ENCODE assay signal across 19 cellular contexts in the genomic region with DNA sequence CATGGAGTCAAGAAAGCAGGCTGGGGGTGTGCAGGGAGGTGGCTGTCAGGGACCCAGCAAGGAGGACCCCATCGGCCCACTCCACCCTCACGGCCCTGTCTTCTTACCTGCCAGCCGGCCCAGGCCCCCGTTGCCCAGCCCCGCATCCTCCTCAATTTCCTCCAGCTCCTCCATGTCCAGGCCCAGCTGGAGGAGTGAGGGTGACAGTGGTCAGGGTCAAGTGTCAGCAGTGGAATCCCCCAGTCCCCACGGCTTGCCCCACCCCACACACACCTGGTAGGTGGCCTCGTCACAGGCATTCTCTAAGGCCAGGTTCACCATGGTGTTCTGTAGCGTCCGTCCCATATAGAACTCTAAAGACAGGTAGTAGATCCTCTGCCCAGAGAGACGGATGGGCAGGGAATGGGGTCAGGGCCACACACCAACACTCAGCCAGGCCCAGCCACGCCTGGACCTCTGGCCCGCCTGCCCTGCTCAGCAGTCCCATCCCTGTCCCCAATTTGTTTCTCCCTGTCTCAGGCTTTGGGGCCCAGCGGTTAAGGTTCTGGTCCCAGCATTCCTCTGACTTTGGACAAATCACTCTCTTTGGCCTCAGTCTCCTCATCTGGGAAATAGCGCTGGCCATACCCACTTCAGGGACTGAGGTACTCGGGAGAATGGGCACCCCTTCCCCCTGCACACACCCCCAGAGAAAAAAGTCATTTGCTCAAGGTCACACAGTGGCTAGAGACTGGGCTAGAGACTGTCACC. TPM values are rescaled to one million over a fixed set of nuclear protein-coding genes. Genes with fewer than 3 reads are reported as not detected.
DNase-seq lines count a peak whose midpoint lies in the region; ATAC-seq and TF ChIP-seq lines count a peak whose summit lies in the region.
"Had no signal": no experiment of that assay in that cellular context is flagged by ENCODE, and none has a peak within 500 bp of the region (broad histone marks: within the 10 kb centered on the region; RNA-seq: fewer than 3 reads in every experiment).

No MANE protein-coding gene starts in this region.

- no peaks in the 10 kb centered on the region for H3K27me3 Mint-ChIP-seq in natural killer cell (ENCODE audit: low read depth in 2 of 2)
- H3K27me3 Mint-ChIP-seq in natural killer cell treated with Interleukin-12 subunit alpha and Interleukin-12 subunit beta and Interleukin-15 and Interleukin-18, amount 100 ng/mL, for 72 hours: no peaks in the 10 kb centered on the region
- H3K27me3 Mint-ChIP-seq: progenitor cell of endocrine pancreas had no signal

- no peak overlapping the region for H2BK5ac ChIP-seq in mesendoderm (ENCODE audit: low read length)

- H3K4ac ChIP-seq in mesendoderm (ENCODE audit: low read depth, low read length): no peak overlapping the region

- H3K4me2 ChIP-seq in osteoblast (ENCODE audit: insufficient read depth, low read length) (no peak overlapping the region), mesendoderm (ENCODE audit: low read length) (no peak overlapping the region)

- H2AFZ ChIP-seq in osteoblast (ENCODE audit: low read length): no peak overlapping the region

- H3K27ac Mint-ChIP-seq in natural killer cell: peak overlapping the region; percentile 18 to 95
- H3K27ac Mint-ChIP-seq in natural killer cell treated with Interleukin-12 subunit alpha and Interleukin-12 subunit beta and Interleukin-15 and Interleukin-18, amount 100 ng/mL, for 72 hours: peak overlapping the region in 1 of 2 donors; percentile 14
- H3K27ac Mint-ChIP-seq: activated T-helper 2 cell treated with anti-CD3 and anti-CD28 coated beads, Interferon-gamma antibody, Interleukin-2, Interleukin-4, amounts not matched to agents 10 μg/mL and 5 μg/mL and 100 μg/mL, durations not matched to agents 14 hours and 24 hours and 36 hours; progenitor cell of endocrine pancreas had no signal

- no peaks in the 10 kb centered on the region for H3K36me3 Mint-ChIP-seq in natural killer cell
- H3K36me3 Mint-ChIP-seq in natural killer cell treated with Interleukin-12 subunit alpha and Interleukin-12 subunit beta and Interleukin-15 and Interleukin-18, amount 100 ng/mL, for 72 hours: peaks cover 6% of the 10 kb centered on the region

- TF ChIP-seq CTCF in natural killer cell (IDR thresholded peaks at IDR 0.05) (no peak), heart left ventricle (IDR thresholded peaks at IDR 0.05) (no peak), osteoblast (IDR thresholded peaks at IDR 0.05; ENCODE audit: extremely low read depth, low read depth, low read length) (no peak), foreskin fibroblast (IDR thresholded peaks at IDR 0.05; ENCODE audit: low read depth, low read length) (no peak)

- no peak overlapping the region for H2AK5ac ChIP-seq in mesendoderm (ENCODE audit: low read length)

- H2BK120ac ChIP-seq in mesendoderm (ENCODE audit: low read depth, low read length): no peak overlapping the region

- H3K9me3 ChIP-seq in heart left ventricle (no peaks in the 10 kb centered on the region), osteoblast (ENCODE audit: low read depth, low read length) (no peaks in the 10 kb centered on the region)
- H3K9me3 ChIP-seq: upper lobe of left lung had no signal

- no peak overlapping the region for H4K5ac ChIP-seq in mesendoderm (ENCODE audit: low read length)

- H3K18ac ChIP-seq in mesendoderm (ENCODE audit: low read length): no peak overlapping the region

- no peak overlapping the region for H3K23ac ChIP-seq in mesendoderm (ENCODE audit: low read length)

- peak overlapping the region in 9 of 12 donors; percentile 71 to 89 (median 79) for H3K27ac ChIP-seq in heart left ventricle
- no peak overlapping the region for H3K27ac ChIP-seq in osteoblast (ENCODE audit: low read depth, low read length)
- H3K27ac ChIP-seq in mesendoderm (ENCODE audit: low read depth, low read length): no peak overlapping the region
- H3K27ac ChIP-seq: brain microvascular endothelial cell had no signal

- peaks cover 40 to 53% of the 10 kb centered on the region in 2 donors for H3K4me1 Mint-ChIP-seq in natural killer cell
- H3K4me1 Mint-ChIP-seq in natural killer cell treated with Interleukin-12 subunit alpha and Interleukin-12 subunit beta and Interleukin-15 and Interleukin-18, amount 100 ng/mL, for 72 hours (ENCODE audit: low read depth in 2 of 2): peaks cover 39 to 42% of the 10 kb centered on the region in 2 donors

- H4K20me1 ChIP-seq in osteoblast (ENCODE audit: insufficient read depth, low read length): peaks cover 10% of the 10 kb centered on the region

- H3K79me2 ChIP-seq in osteoblast (ENCODE audit: insufficient read depth, low read length) (no peaks in the 10 kb centered on the region), mesendoderm (ENCODE audit: control insufficient read depth, insufficient read depth, low read length) (no peaks in the 10 kb centered on the region)

- intact Hi-C loops in natural killer cell (cut with micrococcal nuclease): no loop called here
- intact Hi-C loops in heart left ventricle (cut with DNase I): no loop called here

- H2BK15ac ChIP-seq in mesendoderm (replicated peaks; ENCODE audit: low read depth): no peak overlapping the region

- 87 to 91% (median 90%) methylated on average over 11 to 15 of the region's 15 CpGs for WGBS in heart left ventricle, 4 donors
- WGBS in mesendoderm (ENCODE audit: extremely low coverage, insufficient coverage, low lambda C conversion rate): no CpG with 5 or more reads among the region's 15 CpGs

- H4K8ac ChIP-seq in mesendoderm (ENCODE audit: low read depth, low read length): no peak overlapping the region

- H3K4me3 ChIP-seq in heart left ventricle (peak overlapping the region in 9 of 12 donors; percentile 36 to 61 (median 49)), osteoblast (ENCODE audit: insufficient read depth, low read length) (no peak overlapping the region), mesendoderm (ENCODE audit: low read length) (no peak overlapping the region), foreskin fibroblast (ENCODE audit: low read depth in 1 of 2, low read length in 2 of 2) (no peak overlapping the region)
- H3K4me3 ChIP-seq: upper lobe of left lung had no signal

- H3K79me1 ChIP-seq in mesendoderm (ENCODE audit: low read length): no peaks in the 10 kb centered on the region

- DNase-seq in natural killer cell (no peak), heart left ventricle (peak in 1 of 5 donors; percentile 13), osteoblast (ENCODE audit: insufficient read length, low spot score, missing footprints) (peak; percentile 73), mesendoderm (no peak), foreskin fibroblast (no peak)
- DNase-seq in natural killer cell treated with Interleukin-12 subunit alpha and Interleukin-12 subunit beta and Interleukin-15 and Interleukin-18, amount 100 ng/mL, for 72 hours (ENCODE audit: low spot score): no peak
- DNase-seq in stimulated activated CD4-positive, alpha-beta T cell treated with anti-CD3 and anti-CD28 coated beads, Interleukin-2, amount 100 ng/mL, for 48 hours: no peak
- DNase-seq: activated CD8-positive, alpha-beta T cell treated with anti-CD3 and anti-CD28 coated beads, Interleukin-2, amount 10 ng/mL, durations not matched to agents 7 days and 5 days; brain microvascular endothelial cell; effector memory CD4-positive, alpha-beta T cell; NCI-H1436; OCI-M1; stimulated activated CD8-positive, alpha-beta memory T cell treated with anti-CD3 and anti-CD28 coated beads, Interleukin-4, amount 100 ng/mL, for 48 hours had no signal

- peaks cover 0 to 20% (median 14%) of the 10 kb centered on the region in 9 donors for H3K36me3 ChIP-seq in heart left ventricle
- H3K36me3 ChIP-seq in osteoblast (ENCODE audit: insufficient read depth, low read length): peaks cover 13% of the 10 kb centered on the region
- peaks cover 5% of the 10 kb centered on the region for H3K36me3 ChIP-seq in mesendoderm (ENCODE audit: control insufficient read depth, insufficient read depth, low read length)

- no peak overlapping the region for H3K56ac ChIP-seq in mesendoderm (ENCODE audit: low read length)

- H3K27me3 ChIP-seq in heart left ventricle (no peaks in the 10 kb centered on the region), osteoblast (ENCODE audit: insufficient read depth, low read length) (no peaks in the 10 kb centered on the region), mesendoderm (ENCODE audit: insufficient read depth, low read length, poor library complexity) (no peaks in the 10 kb centered on the region)
- H3K27me3 ChIP-seq: brain microvascular endothelial cell, upper lobe of left lung had no signal

- ATAC-seq in natural killer cell (no peak), heart left ventricle (no peak), HG02678 (IDR thresholded peaks at IDR 0.05; ENCODE audit: unreplicated experiment) (no peak)
- no peak for ATAC-seq in natural killer cell treated with Interleukin-12 subunit alpha and Interleukin-12 subunit beta and Interleukin-15 and Interleukin-18, amount 100 ng/mL, for 72 hours
- ATAC-seq: activated CD8-positive, alpha-beta T cell treated with anti-CD3 and anti-CD28 coated beads, Interleukin-2, amount 10 ng/mL, durations not matched to agents 7 days and 5 days had no signal

- no peaks in the 10 kb centered on the region for H3K9me3 Mint-ChIP-seq in natural killer cell
- H3K9me3 Mint-ChIP-seq in natural killer cell treated with Interleukin-12 subunit alpha and Interleukin-12 subunit beta and Interleukin-15 and Interleukin-18, amount 100 ng/mL, for 72 hours: no peaks in the 10 kb centered on the region
- H3K9me3 Mint-ChIP-seq: activated T-helper 2 cell treated with anti-CD3 and anti-CD28 coated beads, Interferon-gamma antibody, Interleukin-2, Interleukin-4, amounts not matched to agents 10 μg/mL and 5 μg/mL and 100 μg/mL, durations not matched to agents 14 hours and 24 hours and 36 hours had no signal

- no peak for TF ChIP-seq POLR2A in heart left ventricle (IDR thresholded peaks at IDR 0.05)

- no peak overlapping the region for H3K4me3 Mint-ChIP-seq in natural killer cell
- no peak overlapping the region for H3K4me3 Mint-ChIP-seq in natural killer cell treated with Interleukin-12 subunit alpha and Interleukin-12 subunit beta and Interleukin-15 and Interleukin-18, amount 100 ng/mL, for 72 hours
- H3K4me3 Mint-ChIP-seq: activated CD8-positive, alpha-beta T cell treated with anti-CD3 and anti-CD28 coated beads, Interleukin-2, amount 10 ng/mL, durations not matched to agents 7 days and 5 days had no signal

- no peak overlapping the region for H3K9ac ChIP-seq in mesendoderm (ENCODE audit: low read length)

- H3K4me1 ChIP-seq in heart left ventricle (peaks cover 8 to 51% (median 39%) of the 10 kb centered on the region in 12 donors), osteoblast (ENCODE audit: insufficient read depth, low read length) (peaks cover 16% of the 10 kb centered on the region), mesendoderm (ENCODE audit: control insufficient read depth, low read depth, low read length) (peaks cover 4% of the 10 kb centered on the region)

RNA-seq across cellular contexts. Expression of a gene that starts 1.3 kb away (rescaled TPM):
- total RNA-seq in natural killer cell (1 to 10 TPM; 4.1 to 8.4 (median 6.1) TPM), heart left ventricle (100 to 1,000 TPM in 4 of 9 donors, 10 to 100 TPM in 5; 51.6 to 167 (median 89.9) TPM), osteoblast (0.29 and 0.36 TPM in 2 replicates)
- 1 to 10 TPM; 4.7 to 5.6 TPM for total RNA-seq in natural killer cell treated with Interleukin-12 subunit alpha and Interleukin-12 subunit beta and Interleukin-15 and Interleukin-18, amount 100 ng/mL, for 72 hours
- polyA plus RNA-seq in heart left ventricle: 10 to 100 TPM; 10.3 to 71.8 TPM
- polyA plus RNA-seq in mesendoderm (2013, experiment 1 of 2): 0.62 TPM
- 0.69 TPM for polyA plus RNA-seq in mesendoderm (2013, experiment 2 of 2)
- total RNA-seq: LHCN-M2 had no signal

RNA-seq across cellular contexts. Expression of a gene that starts 14.6 kb away (rescaled TPM):
- total RNA-seq in natural killer cell (100 to 1,000 TPM; 371 to 417 (median 394) TPM), heart left ventricle (10 to 100 TPM; 22.2 to 34.0 (median 28.1) TPM), osteoblast (0.29 TPM in 1 of 2 replicates, not detected in the other)
- 10 to 100 TPM; 13.6 to 27.7 TPM for total RNA-seq in natural killer cell treated with Interleukin-12 subunit alpha and Interleukin-12 subunit beta and Interleukin-15 and Interleukin-18, amount 100 ng/mL, for 72 hours
- polyA plus RNA-seq in heart left ventricle: 10 to 100 TPM; 16.2 to 78.9 TPM
- polyA plus RNA-seq in mesendoderm (2013, experiment 1 of 2): 1.0 TPM
- polyA plus RNA-seq in mesendoderm (2013, experiment 2 of 2): 1.3 TPM
- total RNA-seq: NCI-H460 had no signal

RNA-seq across cellular contexts. Expression of a gene that starts 19.8 kb away (rescaled TPM):
- total RNA-seq in natural killer cell (100 to 1,000 TPM; 841 to 864 (median 845) TPM), heart left ventricle (100 to 1,000 TPM; 103 to 349 (median 157) TPM), osteoblast (114 and 130 TPM in 2 replicates)
- total RNA-seq in natural killer cell treated with Interleukin-12 subunit alpha and Interleukin-12 subunit beta and Interleukin-15 and Interleukin-18, amount 100 ng/mL, for 72 hours: 100 to 1,000 TPM; 376 to 425 TPM
- 10 to 100 TPM; 59.2 to 65.5 TPM for polyA plus RNA-seq in heart left ventricle
- polyA plus RNA-seq in mesendoderm (2013, experiment 1 of 2): 268 TPM
- 265 TPM for polyA plus RNA-seq in mesendoderm (2013, experiment 2 of 2)

RNA-seq across cellular contexts. Expression of a gene that starts 35.5 kb away (rescaled TPM):
- total RNA-seq in natural killer cell (1 to 10 TPM; 2.9 to 9.6 (median 7.7) TPM), heart left ventricle (1 to 10 TPM in 4 of 9 donors, under 1 TPM in 4, not detected in 1; 0.62 to 5.5 (median 1.3) TPM), osteoblast (62.5 and 90.1 TPM in 2 replicates)
- 1 to 10 TPM in 1 of 2 donors, under 1 TPM in 1; 0.74 to 1.3 TPM for total RNA-seq in natural killer cell treated with Interleukin-12 subunit alpha and Interleukin-12 subunit beta and Interleukin-15 and Interleukin-18, amount 100 ng/mL, for 72 hours
- polyA plus RNA-seq in heart left ventricle: under 1 TPM; 0.42 to 0.65 TPM
- polyA plus RNA-seq in mesendoderm (2013, experiment 1 of 2): 0.39 TPM
- polyA plus RNA-seq in mesendoderm (2013, experiment 2 of 2): 0.74 TPM
- total RNA-seq: activated T-helper 2 cell treated with anti-CD3 and anti-CD28 coated beads, Interferon-gamma antibody, Interleukin-2, Interleukin-4, amounts not matched to agents 10 μg/mL and 5 μg/mL and 100 μg/mL, durations not matched to agents 14 hours and 24 hours and 36 hours had no signal

RNA-seq across cellular contexts. Expression of a gene that starts 44.5 kb away (rescaled TPM):
- total RNA-seq in natural killer cell (10 to 100 TPM; 38.3 to 40.6 (median 38.7) TPM), heart left ventricle (10 to 100 TPM in 3 of 9 donors, 1 to 10 TPM in 6; 7.0 to 27.5 (median 8.6) TPM), osteoblast (6.2 and 9.8 TPM in 2 replicates)
- 10 to 100 TPM; 17.6 to 47.1 TPM for total RNA-seq in natural killer cell treated with Interleukin-12 subunit alpha and Interleukin-12 subunit beta and Interleukin-15 and Interleukin-18, amount 100 ng/mL, for 72 hours
- polyA plus RNA-seq in heart left ventricle: 1 to 10 TPM; 7.8 to 9.5 TPM
- 10.2 TPM for polyA plus RNA-seq in mesendoderm (2013, experiment 1 of 2)
- polyA plus RNA-seq in mesendoderm (2013, experiment 2 of 2): 10.2 TPM

Comparison
In these comparisons a context has a peak if more than half of its experiments do, and no peak if none do; other contexts are left out.
1. H3K27ac ChIP-seq: peak in heart left ventricle (9 of 12); none in osteoblast (single experiment) and mesendoderm (single experiment).
2. H3K4me3 ChIP-seq: peak in heart left ventricle (9 of 12); none in osteoblast (single experiment), mesendoderm (single experiment) and foreskin fibroblast (0 of 2).
3. RNA of a gene that starts 1.3 kb away (total RNA-seq): 51.6 to 167 TPM in heart left ventricle; 4.1 to 8.4 TPM in natural killer cell, 4.7 to 5.6 TPM in natural killer cell treated with Interleukin-12 subunit alpha and Interleukin-12 subunit beta and Interleukin-15 and Interleukin-18, amount 100 ng/mL, for 72 hours and 0.29 to 0.36 TPM in osteoblast; every median in the first group is over 4 times any median in the second.
4. RNA of a gene that starts 14.6 kb away (total RNA-seq): 371 to 417 TPM in natural killer cell, 22.2 to 34.0 TPM in heart left ventricle and 13.6 to 27.7 TPM in natural killer cell treated with Interleukin-12 subunit alpha and Interleukin-12 subunit beta and Interleukin-15 and Interleukin-18, amount 100 ng/mL, for 72 hours; 0.29 TPM in osteoblast; every median in the first group is over 10 times any median in the second.